ENCODE assay signal across 8 cellular contexts in genomic region chr10:43437141-43437860, GRCh38. TPM values are rescaled to one million over a fixed set of nuclear protein-coding genes. Genes with fewer than 3 reads are reported as not detected.
DNase-seq lines count a peak whose midpoint lies in the region; ATAC-seq and TF ChIP-seq lines count a peak whose summit lies in the region.

No MANE protein-coding gene starts in this region.

- DNase-seq in foreskin keratinocyte, result peak in 1 of 2 donors; percentile 21
- DNase-seq in psoas muscle, result no peak
- no peak for DNase-seq in T1000 (lab: John Stamatoyannopoulos, UW)
- DNase-seq in NCI-H187 (lab: John Stamatoyannopoulos, UW), result no peak

- TF ChIP-seq CTCF in VCaP (conservative IDR thresholded peaks at IDR 0.05) (no peak), foreskin keratinocyte (conservative IDR thresholded peaks at IDR 0.05) (no peak), psoas muscle (IDR thresholded peaks at IDR 0.05) (no peak)

- H3K27me3 ChIP-seq in foreskin keratinocyte, result no peaks in the 10 kb centered on the region
- H3K27me3 ChIP-seq in psoas muscle (ENCODE audit: insufficient read depth in 3 of 3, low read length in 2 of 3), result no peaks in the 10 kb centered on the region

- H3K36me3 ChIP-seq in psoas muscle (ENCODE audit: insufficient read depth in 1 of 2, low read depth in 1 of 2), result no peaks in the 10 kb centered on the region

- WGBS in psoas muscle, 3 donors, result 6 to 7% (median 6%) methylated on average over 24 to 30 of the region's 30 CpGs

- H3K27ac ChIP-seq in VCaP, result peak overlapping the region; percentile 86
- peak overlapping the region; percentile 97 for H3K27ac ChIP-seq in foreskin keratinocyte
- peak overlapping the region; percentile 97 for H3K27ac ChIP-seq in psoas muscle

- intact Hi-C loops in psoas muscle (cut with DNase I), result loop anchor here in 1 of 2 donors (5.0 kb wide), 1 partner anchor 40 kb away; no protein-coding TSS in a partner anchor

- H3K9me3 ChIP-seq in psoas muscle, result no peaks in the 10 kb centered on the region

- ATAC-seq in GM21447 (IDR thresholded peaks at IDR 0.05; ENCODE audit: unreplicated experiment), result peak; percentile 1
- ATAC-seq in foreskin keratinocyte, result no peak
- ATAC-seq in psoas muscle, result no peak
- ATAC-seq in HG02623 (IDR thresholded peaks at IDR 0.05; ENCODE audit: unreplicated experiment), result no peak
- no peak for ATAC-seq in GM21360 (IDR thresholded peaks at IDR 0.05; ENCODE audit: unreplicated experiment)

- peaks cover 4% of the 10 kb centered on the region for H3K4me1 ChIP-seq in foreskin keratinocyte
- peaks cover 12% of the 10 kb centered on the region for H3K4me1 ChIP-seq in psoas muscle

- H3K4me3 ChIP-seq in psoas muscle, result peak overlapping the region; percentile 87

RNA-seq across cellular contexts. Expression of gene ZNF487, which starts 0.4 kb away (rescaled TPM):
- total RNA-seq in foreskin keratinocyte (2.7 and 3.0 TPM in 2 replicates), psoas muscle (1 to 10 TPM; 1.2 to 2.1 (median 1.5) TPM)
- polyA plus RNA-seq in foreskin keratinocyte (1.5 and 2.3 TPM in 2 replicates), psoas muscle (1 to 10 TPM; 2.0 to 9.8 (median 2.5) TPM)

RNA-seq across cellular contexts. Expression of gene HNRNPF, which starts 28.3 kb away (rescaled TPM):
- total RNA-seq in foreskin keratinocyte, result 267 and 292 TPM in 2 replicates
- 155 and 182 TPM in 2 replicates for polyA plus RNA-seq in foreskin keratinocyte
- 100 to 1,000 TPM in 2 of 4 donors, 10 to 100 TPM in 2; 68.0 to 154 (median 110) TPM for total RNA-seq in psoas muscle
- polyA plus RNA-seq in psoas muscle, result 100 to 1,000 TPM in 1 of 3 donors, 10 to 100 TPM in 2; 62.1 to 126 (median 75.2) TPM
